In genomic region chr10:47024399-47025252, GRCh38 we compare ENCODE assay signal across 8 cellular contexts.
A peak's percentile ranks its signal among the peaks of the same experiment; 100 is the strongest.
DNase-seq lines count a peak whose midpoint lies in the region; ATAC-seq and TF ChIP-seq lines count a peak whose summit lies in the region.

No MANE protein-coding gene starts in this region.

- H3K27ac ChIP-seq in esophagus squamous epithelium, result no peak overlapping the region

- 34 to 40% methylated on average over 4 to 6 of the region's 9 CpGs for WGBS in esophagus squamous epithelium, 2 donors

- peaks cover 7% of the 10 kb centered on the region for H3K27me3 Mint-ChIP-seq in nephron progenitor cell (ENCODE audit: low read depth, poor library complexity)
- H3K27me3 Mint-ChIP-seq in stimulated activated naive CD8-positive, alpha-beta T cell treated with anti-CD3 and anti-CD28 coated beads, Interleukin-15, amount 100 ng/mL, for 72 hours, result peaks cover 9% of the 10 kb centered on the region

- peak; percentile 45 for DNase-seq in GDM1 (lab: John Stamatoyannopoulos, UW)
- peak; percentile 30 for DNase-seq in NCI-H82 treated with DMSO at 0.1 percent for 48 hours (lab: John Stamatoyannopoulos, UW; ENCODE audit: unreplicated experiment)
- DNase-seq in activated T-cell treated with anti-CD3 and anti-CD28 coated beads for 48 hours (ENCODE audit: low read depth), result peak; percentile 63
- DNase-seq in esophagus squamous epithelium (lab: John Stamatoyannopoulos, UW), result no peak
- DNase-seq in nephron progenitor cell, result peak; percentile 77
- DNase-seq in stimulated activated naive CD8-positive, alpha-beta T cell treated with anti-CD3 and anti-CD28 coated beads, Interleukin-15, amount 100 ng/mL, for 72 hours, result peak; percentile 63 to 68

- no peaks in the 10 kb centered on the region for H3K9me3 Mint-ChIP-seq in nephron progenitor cell
- H3K9me3 Mint-ChIP-seq in stimulated activated naive CD8-positive, alpha-beta T cell treated with anti-CD3 and anti-CD28 coated beads, Interleukin-15, amount 100 ng/mL, for 72 hours, result no peaks in the 10 kb centered on the region

- no peak overlapping the region for H3K4me3 Mint-ChIP-seq in nephron progenitor cell
- no peak overlapping the region for H3K4me3 Mint-ChIP-seq in stimulated activated naive CD8-positive, alpha-beta T cell treated with anti-CD3 and anti-CD28 coated beads, Interleukin-15, amount 100 ng/mL, for 72 hours

- peaks cover 25% of the 10 kb centered on the region for H3K4me1 Mint-ChIP-seq in nephron progenitor cell
- H3K4me1 Mint-ChIP-seq in stimulated activated naive CD8-positive, alpha-beta T cell treated with anti-CD3 and anti-CD28 coated beads, Interleukin-15, amount 100 ng/mL, for 72 hours, result no peaks in the 10 kb centered on the region

- peak; percentile 51 to 87 (median 69) for TF ChIP-seq CTCF in esophagus squamous epithelium (IDR thresholded peaks at IDR 0.05)
- TF ChIP-seq CTCF in nephron progenitor cell (IDR thresholded peaks at IDR 0.05), result peak; percentile 86

- peak; percentile 62 for ATAC-seq in HG02623 (IDR thresholded peaks at IDR 0.05; ENCODE audit: unreplicated experiment)
- ATAC-seq in stimulated activated naive CD8-positive, alpha-beta T cell treated with anti-CD3 and anti-CD28 coated beads, Interleukin-15, amount 100 ng/mL, for 72 hours, result peak; percentile 81
- ATAC-seq in GM18858 (IDR thresholded peaks at IDR 0.05; ENCODE audit: unreplicated experiment), result no peak

- H3K27ac Mint-ChIP-seq in nephron progenitor cell, result no peak overlapping the region
- H3K27ac Mint-ChIP-seq in stimulated activated naive CD8-positive, alpha-beta T cell treated with anti-CD3 and anti-CD28 coated beads, Interleukin-15, amount 100 ng/mL, for 72 hours, result no peak overlapping the region

- no peaks in the 10 kb centered on the region for H3K27me3 ChIP-seq in esophagus squamous epithelium

- H3K36me3 Mint-ChIP-seq in nephron progenitor cell (ENCODE audit: low read depth), result no peaks in the 10 kb centered on the region

- no peaks in the 10 kb centered on the region for H3K9me3 ChIP-seq in esophagus squamous epithelium

- TF ChIP-seq POLR2A in esophagus squamous epithelium (IDR thresholded peaks at IDR 0.05), result no peak

- H3K4me1 ChIP-seq in esophagus squamous epithelium, result no peaks in the 10 kb centered on the region

- intact Hi-C loops in esophagus squamous epithelium (cut with DNase I), result no loop called here

- no peaks in the 10 kb centered on the region for H3K36me3 ChIP-seq in esophagus squamous epithelium

- no peak overlapping the region for H3K4me3 ChIP-seq in esophagus squamous epithelium
